Comparison of ENCODE assay signal across 9 cellular contexts in genomic region chr1:202160377-202160940, GRCh38. TPM values are rescaled to one million over a fixed set of nuclear protein-coding genes. Genes with fewer than 3 reads are reported as not detected.
DNase-seq lines count a peak whose midpoint lies in the region; ATAC-seq lines count a peak whose summit lies in the region.
"Had no signal": no experiment of that assay in that cellular context is flagged by ENCODE, and none has a peak within 500 bp of the region (broad histone marks: within the 10 kb centered on the region; RNA-seq: fewer than 3 reads in every experiment).

PTPN7 (minus strand) TSS chr1:202160602; CDS start chr1:202159402, 1,200 bp downstream.

- H3K36me3 Mint-ChIP-seq in activated CD4-positive, alpha-beta T cell treated with anti-CD3 and anti-CD28 coated beads for 36 hours (ENCODE audit: low read depth): peaks cover 45% of the 10 kb centered on the region
- peaks cover 68% of the 10 kb centered on the region for H3K36me3 Mint-ChIP-seq in effector memory CD8-positive, alpha-beta T cell (ENCODE audit: insufficient read depth)

- peak; percentile 98 for DNase-seq in activated CD4-positive, alpha-beta T cell treated with anti-CD3 and anti-CD28 coated beads for 36 hours
- peak; percentile 74 to 78 (median 75) for DNase-seq in effector memory CD8-positive, alpha-beta T cell
- peak; percentile 89 for DNase-seq in stimulated activated CD4-positive, alpha-beta T cell treated with anti-CD3 and anti-CD28 coated beads, Interleukin-1b, Interleukin-23, amount 100 ng/mL, for 48 hours
- no peak for DNase-seq in DMS153 treated with DMSO at 0.1 percent for 48 hours (lab: John Stamatoyannopoulos, UW; ENCODE audit: unreplicated experiment)
- no peak for DNase-seq in A172 (ENCODE audit: low spot score)

- H3K27me3 Mint-ChIP-seq in activated CD4-positive, alpha-beta T cell treated with anti-CD3 and anti-CD28 coated beads for 36 hours: no peaks in the 10 kb centered on the region
- H3K27me3 Mint-ChIP-seq in effector memory CD8-positive, alpha-beta T cell: no peaks in the 10 kb centered on the region

- CTCF ChIA-PET in activated CD4-positive, alpha-beta T cell treated with anti-CD3 and anti-CD28 coated beads for 36 hours (lab: Charles Lee): interaction anchor here (0.7 to 2.5 kb wide), 18 partner anchors 9 to 847 kb away, joined by 3 to 13 read pairs (median 4); partner anchors contain the start of genes LGR6, TMEM183A and UBE2T

- H3K9me3 Mint-ChIP-seq in activated CD4-positive, alpha-beta T cell treated with anti-CD3 and anti-CD28 coated beads for 36 hours (ENCODE audit: low read depth): no peaks in the 10 kb centered on the region
- no peaks in the 10 kb centered on the region for H3K9me3 Mint-ChIP-seq in effector memory CD8-positive, alpha-beta T cell

- POLR2A ChIA-PET in activated CD4-positive, alpha-beta T cell treated with anti-CD3 and anti-CD28 coated beads for 36 hours (lab: Charles Lee): interaction anchor here (0.7 to 1.2 kb wide), 3 partner anchors 15 to 181 kb away, joined by 3 to 5 read pairs (median 3); partner anchors contain the start of gene UBE2T

- intact Hi-C loops in activated CD4-positive, alpha-beta T cell treated with anti-CD3 and anti-CD28 coated beads for 36 hours (cut with DNase I, micrococcal nuclease): loop anchor here (1.0 to 10.0 kb wide), 10 partner anchors 15 to 844 kb away; partner anchors contain the start of genes ARL8A (in 1 of the 2), CYB5R1 (in 1 of the 2), IPO9 (in 1 of the 2) and RABIF (in 1 of the 2)

- H3K4me1 Mint-ChIP-seq in activated CD4-positive, alpha-beta T cell treated with anti-CD3 and anti-CD28 coated beads for 36 hours: peaks cover 80% of the 10 kb centered on the region
- H3K4me1 Mint-ChIP-seq in effector memory CD8-positive, alpha-beta T cell (ENCODE audit: low read depth in 2 of 2): peaks cover 74 to 89% of the 10 kb centered on the region in 2 donors

- peak; percentile 57 for ATAC-seq in GM18868 (IDR thresholded peaks at IDR 0.05; ENCODE audit: unreplicated experiment)
- ATAC-seq in HG03457 (IDR thresholded peaks at IDR 0.05; ENCODE audit: unreplicated experiment): peak; percentile 47
- ATAC-seq in activated CD4-positive, alpha-beta T cell treated with anti-CD3 and anti-CD28 coated beads for 36 hours: peak; percentile 69
- ATAC-seq in effector memory CD8-positive, alpha-beta T cell (replicated peaks): peak; percentile 70
- no peak for ATAC-seq in GM18873 (IDR thresholded peaks at IDR 0.05; ENCODE audit: low FRiP score, unreplicated experiment)

- peak within 1 kb of the TSS; percentile 99 for H3K27ac Mint-ChIP-seq in activated CD4-positive, alpha-beta T cell treated with anti-CD3 and anti-CD28 coated beads for 36 hours
- H3K27ac Mint-ChIP-seq in effector memory CD8-positive, alpha-beta T cell: peak within 1 kb of the TSS; percentile 98 to 100

- peak within 1 kb of the TSS; percentile 97 for H3K4me3 Mint-ChIP-seq in activated CD4-positive, alpha-beta T cell treated with anti-CD3 and anti-CD28 coated beads for 36 hours
- H3K4me3 Mint-ChIP-seq in effector memory CD8-positive, alpha-beta T cell: peak within 1 kb of the TSS; percentile 97 to 99

RNA-seq across cellular contexts. Expression of gene PTPN7, which starts in this region (rescaled TPM):
- total RNA-seq in activated CD4-positive, alpha-beta T cell treated with anti-CD3 and anti-CD28 coated beads for 36 hours: 100 to 1,000 TPM; 188 to 221 TPM
- not detected in 2 replicates for total RNA-seq in A172 (2014; rRNA removed; shearing (Covaris generic))
- total RNA-seq: SK-MEL-5 had no signal

Comparison
In these comparisons a context has a peak if more than half of its experiments do, and no peak if none do; other contexts are left out.
1. RNA of gene PTPN7 (total RNA-seq): 188 to 221 TPM in activated CD4-positive, alpha-beta T cell treated with anti-CD3 and anti-CD28 coated beads for 36 hours; not detected in A172; every median in the first group is over 100 times any median in the second.
2. DNase-seq: peak in activated CD4-positive, alpha-beta T cell treated with anti-CD3 and anti-CD28 coated beads for 36 hours (single experiment), effector memory CD8-positive, alpha-beta T cell (3 of 3) and stimulated activated CD4-positive, alpha-beta T cell treated with anti-CD3 and anti-CD28 coated beads, Interleukin-1b, Interleukin-23, amount 100 ng/mL, for 48 hours (single experiment); none in DMS153 treated with DMSO at 0.1 percent for 48 hours (single experiment) and A172 (single experiment).